In genomic region chr10:876442-876841, GRCh38 we compare ENCODE assay signal across 1 cellular context.
TF ChIP-seq lines count a peak whose summit lies in the region.

No MANE protein-coding gene starts in this region.

TF ChIP-seq in WTC11, 78 proteins besides CTCF, POLR2A, EP300 and RAD21 (continued from another document):
- TF ChIP-seq ZNF532 (CRISPR knock-in tag; IDR thresholded peaks at IDR 0.05; ENCODE audit: borderline replicate concordance) (no peak), TEAD1 (CRISPR knock-in tag; IDR thresholded peaks at IDR 0.05) (no peak), HMGA2 (CRISPR knock-in tag; IDR thresholded peaks at IDR 0.05) (no peak), NR3C1 (CRISPR knock-in tag; conservative IDR thresholded peaks at IDR 0.05; ENCODE audit: low read depth) (no peak), SMAD3 (CRISPR knock-in tag; IDR thresholded peaks at IDR 0.05; ENCODE audit: borderline replicate concordance) (no peak), AFF4 (CRISPR knock-in tag; IDR thresholded peaks at IDR 0.05; ENCODE audit: borderline replicate concordance) (no peak), NR2C2 (CRISPR knock-in tag; IDR thresholded peaks at IDR 0.05) (no peak)
- TF ChIP-seq, protein P1, sequence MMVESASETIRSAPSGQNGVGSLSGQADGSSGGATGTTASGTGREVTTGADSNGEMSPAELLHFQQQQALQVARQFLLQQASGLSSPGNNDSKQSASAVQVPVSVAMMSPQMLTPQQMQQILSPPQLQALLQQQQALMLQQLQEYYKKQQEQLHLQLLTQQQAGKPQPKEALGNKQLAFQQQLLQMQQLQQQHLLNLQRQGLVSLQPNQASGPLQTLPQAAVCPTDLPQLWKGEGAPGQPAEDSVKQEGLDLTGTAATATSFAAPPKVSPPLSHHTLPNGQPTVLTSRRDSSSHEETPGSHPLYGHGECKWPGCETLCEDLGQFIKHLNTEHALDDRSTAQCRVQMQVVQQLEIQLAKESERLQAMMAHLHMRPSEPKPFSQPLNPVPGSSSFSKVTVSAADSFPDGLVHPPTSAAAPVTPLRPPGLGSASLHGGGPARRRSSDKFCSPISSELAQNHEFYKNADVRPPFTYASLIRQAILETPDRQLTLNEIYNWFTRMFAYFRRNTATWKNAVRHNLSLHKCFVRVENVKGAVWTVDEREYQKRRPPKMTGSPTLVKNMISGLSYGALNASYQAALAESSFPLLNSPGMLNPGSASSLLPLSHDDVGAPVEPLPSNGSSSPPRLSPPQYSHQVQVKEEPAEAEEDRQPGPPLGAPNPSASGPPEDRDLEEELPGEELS (CRISPR knock-in tag; IDR thresholded peaks at IDR 0.05), result no peak
